Comparison of ENCODE assay signal across 13 cellular contexts in the genomic region with DNA sequence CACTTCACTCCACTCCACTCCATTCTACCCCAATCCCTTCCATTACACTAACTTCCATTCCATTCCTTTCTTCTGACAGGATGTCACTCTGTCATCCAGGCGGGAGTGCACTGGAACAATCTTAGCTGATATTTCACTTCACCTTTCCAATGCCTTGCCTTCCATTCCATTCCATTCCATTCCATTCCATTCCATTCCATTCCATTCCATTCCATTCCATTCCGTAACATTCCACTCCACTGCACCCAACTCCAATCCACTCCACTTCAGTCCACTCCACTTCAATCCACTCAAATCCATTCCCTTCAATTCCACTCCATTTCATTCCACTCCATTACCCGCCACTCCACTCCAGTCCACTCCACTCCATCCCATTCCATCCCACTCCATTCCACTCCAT.
DNase-seq lines count a peak whose midpoint lies in the region; ATAC-seq and TF ChIP-seq lines count a peak whose summit lies in the region.
"Had no signal": no experiment of that assay in that cellular context is flagged by ENCODE, and none has a peak within 500 bp of the region (broad histone marks: within the 10 kb centered on the region; RNA-seq: fewer than 3 reads in every experiment).

No MANE protein-coding gene starts in this region.

- H3K9me3 ChIP-seq in AG04450 (ENCODE audit: control insufficient read depth, insufficient read depth, low read length) (peaks cover 9% of the 10 kb centered on the region), Karpas-422 (ENCODE audit: low read length) (no peaks in the 10 kb centered on the region)
- H3K9me3 ChIP-seq: BE2C, heart left ventricle had no signal

- POLR2A ChIA-PET in AG04450 (lab: Yijun Ruan, JAX), result no interaction called here

- H3K27me3 ChIP-seq in AG04450 (ENCODE audit: control insufficient read depth, insufficient read depth, low read length), result no peaks in the 10 kb centered on the region
- H3K27me3 ChIP-seq in Karpas-422 (ENCODE audit: low read length), result no peaks in the 10 kb centered on the region
- H3K27me3 ChIP-seq: BE2C, heart left ventricle had no signal

- no peaks in the 10 kb centered on the region for H3K4me1 Mint-ChIP-seq in activated T-helper 1 cell treated with anti-CD3 and anti-CD28 coated beads, Interleukin-12 subunit alpha, Interleukin-12 subunit beta, Interleukin-2, Interleukin-4 antibody, amounts not matched to agents 30 ng/mL and 10 ng/mL and 1 ng/mL, durations not matched to agents 14 hours and 24 hours and 36 hours (ENCODE audit: low read depth)
- H3K4me1 Mint-ChIP-seq: naive B cell had no signal

- H3K4me2 ChIP-seq in Karpas-422 (ENCODE audit: low read depth, low read length, poor library complexity, severe bottlenecking), result no peak overlapping the region

- H3K9ac ChIP-seq in Karpas-422 (ENCODE audit: low read length), result no peak overlapping the region

- no peaks in the 10 kb centered on the region for H3K36me3 Mint-ChIP-seq in activated T-helper 1 cell treated with anti-CD3 and anti-CD28 coated beads, Interleukin-12 subunit alpha, Interleukin-12 subunit beta, Interleukin-2, Interleukin-4 antibody, amounts not matched to agents 30 ng/mL and 10 ng/mL and 1 ng/mL, durations not matched to agents 14 hours and 24 hours and 36 hours (ENCODE audit: low read depth)

- H3K27me3 Mint-ChIP-seq in activated T-helper 1 cell treated with anti-CD3 and anti-CD28 coated beads, Interleukin-12 subunit alpha, Interleukin-12 subunit beta, Interleukin-2, Interleukin-4 antibody, amounts not matched to agents 30 ng/mL and 10 ng/mL and 1 ng/mL, durations not matched to agents 14 hours and 24 hours and 36 hours (ENCODE audit: insufficient read depth), result no peaks in the 10 kb centered on the region
- H3K27me3 Mint-ChIP-seq: naive B cell; stimulated activated naive CD8-positive, alpha-beta T cell treated with anti-CD3 and anti-CD28 coated beads, Interleukin-15, Interleukin-2, amounts not matched to agents 100 ng/mL and 50 ng/mL, for 24 hours had no signal

- H3K9me2 ChIP-seq in Karpas-422 (replicated peaks; ENCODE audit: insufficient read depth, low read length), result no peaks in the 10 kb centered on the region

- no peaks in the 10 kb centered on the region for H3K36me3 ChIP-seq in Karpas-422 (ENCODE audit: insufficient read depth, low read length)
- H3K36me3 ChIP-seq: BE2C, heart left ventricle had no signal

- intact Hi-C loops in activated T-helper 1 cell treated with anti-CD3 and anti-CD28 coated beads, Interleukin-12 subunit alpha, Interleukin-12 subunit beta, Interleukin-2, Interleukin-4 antibody, amounts not matched to agents 30 ng/mL and 10 ng/mL and 1 ng/mL, durations not matched to agents 14 hours and 24 hours and 36 hours (cut with micrococcal nuclease), result no loop called here

- DNase-seq in AG04450 (ENCODE audit: low read depth, low spot score) (peak; percentile 89), Karpas-422 (peak; percentile 72), cerebellar cortex (ENCODE audit: low spot score) (peak; percentile 73), inferior parietal cortex (ENCODE audit: extremely low spot score) (peak; percentile 47), GM13976 (ENCODE audit: low spot score) (no peak), T-helper 9 cell (no peak)
- no peak for DNase-seq in activated T-helper 1 cell treated with anti-CD3 and anti-CD28 coated beads, Interleukin-12 subunit alpha, Interleukin-12 subunit beta, Interleukin-2, Interleukin-4 antibody, amounts not matched to agents 30 ng/mL and 10 ng/mL and 1 ng/mL, durations not matched to agents 14 hours and 24 hours and 36 hours (ENCODE audit: low spot score)
- DNase-seq: BE2C, heart left ventricle, naive B cell, NCI-H526 treated with DMSO at 0.1 percent for 48 hours had no signal

- no peaks in the 10 kb centered on the region for H3K79me2 ChIP-seq in Karpas-422 (ENCODE audit: low read length)

- H4K20me1 ChIP-seq in Karpas-422 (ENCODE audit: insufficient read depth, low read depth, low read length), result no peaks in the 10 kb centered on the region

- no peaks in the 10 kb centered on the region for H3K4me1 ChIP-seq in Karpas-422 (ENCODE audit: low read length)
- H3K4me1 ChIP-seq: BE2C, heart left ventricle had no signal

- H3K9me3 Mint-ChIP-seq in activated T-helper 1 cell treated with anti-CD3 and anti-CD28 coated beads, Interleukin-12 subunit alpha, Interleukin-12 subunit beta, Interleukin-2, Interleukin-4 antibody, amounts not matched to agents 30 ng/mL and 10 ng/mL and 1 ng/mL, durations not matched to agents 14 hours and 24 hours and 36 hours, result peaks cover 9% of the 10 kb centered on the region

- H3K4me3 Mint-ChIP-seq in activated T-helper 1 cell treated with anti-CD3 and anti-CD28 coated beads, Interleukin-12 subunit alpha, Interleukin-12 subunit beta, Interleukin-2, Interleukin-4 antibody, amounts not matched to agents 30 ng/mL and 10 ng/mL and 1 ng/mL, durations not matched to agents 14 hours and 24 hours and 36 hours, result no peak overlapping the region
- H3K4me3 Mint-ChIP-seq: naive B cell; stimulated activated naive CD8-positive, alpha-beta T cell treated with anti-CD3 and anti-CD28 coated beads, Interleukin-15, Interleukin-2, amounts not matched to agents 100 ng/mL and 50 ng/mL, for 24 hours had no signal

- in situ Hi-C loops in GM13976 (cut with MboI; ENCODE audit: low sequenced_read_pairs, unreplicated experiment), result no loop called here

- ATAC-seq in HG02678 (IDR thresholded peaks at IDR 0.05; ENCODE audit: unreplicated experiment), result no peak
- ATAC-seq: heart left ventricle had no signal

- H2AFZ ChIP-seq in Karpas-422 (ENCODE audit: low read length), result no peak overlapping the region

- H3K27ac ChIP-seq in AG04450 (ENCODE audit: low read depth, low read length) (no peak overlapping the region), Karpas-422 (ENCODE audit: low read length) (no peak overlapping the region)
- H3K27ac ChIP-seq: heart left ventricle had no signal

- CTCF ChIA-PET in AG04450 (lab: Charles Lee), result no interaction called here

- no peak for TF ChIP-seq CTCF in AG04450 (IDR thresholded peaks at IDR 0.05; ENCODE audit: low read depth, low read length)
- no peak for TF ChIP-seq CTCF in GM13976 (IDR thresholded peaks at IDR 0.05; ENCODE audit: borderline replicate concordance, control extremely low read depth, extremely low read depth, insufficient read depth, missing control alignments)

- H3K4me3 ChIP-seq in AG04450 (ENCODE audit: low read depth, low read length) (no peak overlapping the region), Karpas-422 (ENCODE audit: low read length) (no peak overlapping the region)
- H3K4me3 ChIP-seq: heart left ventricle had no signal

- H3K27ac Mint-ChIP-seq in activated T-helper 1 cell treated with anti-CD3 and anti-CD28 coated beads, Interleukin-12 subunit alpha, Interleukin-12 subunit beta, Interleukin-2, Interleukin-4 antibody, amounts not matched to agents 30 ng/mL and 10 ng/mL and 1 ng/mL, durations not matched to agents 14 hours and 24 hours and 36 hours, result no peak overlapping the region
- H3K27ac Mint-ChIP-seq: naive B cell; stimulated activated naive CD8-positive, alpha-beta T cell treated with anti-CD3 and anti-CD28 coated beads, Interleukin-15, Interleukin-2, amounts not matched to agents 100 ng/mL and 50 ng/mL, for 24 hours had no signal

Comparison
In these comparisons a context has a peak if more than half of its experiments do, and no peak if none do; other contexts are left out.
1. DNase-seq: peak in AG04450 (single experiment), Karpas-422 (single experiment), cerebellar cortex (single experiment) and inferior parietal cortex (single experiment); none in GM13976 (single experiment), T-helper 9 cell (single experiment) and activated T-helper 1 cell treated with anti-CD3 and anti-CD28 coated beads, Interleukin-12 subunit alpha, Interleukin-12 subunit beta, Interleukin-2, Interleukin-4 antibody, amounts not matched to agents 30 ng/mL and 10 ng/mL and 1 ng/mL, durations not matched to agents 14 hours and 24 hours and 36 hours (single experiment).